28 cellular contexts compared by ENCODE assay signal in the genomic region with DNA sequence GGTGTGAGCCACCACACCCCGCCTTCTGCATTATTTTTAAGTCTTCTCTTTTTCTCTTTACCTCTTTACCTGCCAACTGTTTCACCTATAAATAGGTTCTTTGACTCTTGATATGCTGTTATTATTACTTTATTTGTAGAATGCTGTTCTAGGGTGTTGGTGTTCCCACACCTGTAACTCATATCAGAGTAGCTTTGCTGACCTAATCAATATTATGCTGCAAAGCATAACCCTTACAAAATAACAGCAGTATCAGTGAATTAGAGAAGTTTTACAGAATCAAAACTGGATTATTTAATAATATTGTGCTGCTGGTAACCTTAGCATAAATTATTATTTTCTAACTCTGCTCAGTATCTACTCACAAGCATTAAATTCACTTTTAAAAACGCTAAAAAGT.
"Had no signal": no experiment of that assay in that cellular context is flagged by ENCODE, and none has a peak within 500 bp of the region (broad histone marks: within the 10 kb centered on the region; RNA-seq: fewer than 3 reads in every experiment).

No MANE protein-coding gene starts in this region.

- H3K4me1 Mint-ChIP-seq: endodermal cell, naive B cell had no signal

- H3K4me3 Mint-ChIP-seq: dendritic cell treated with granulocyte-macrophage colony-stimulating factor and Interleukin-4, amounts not matched to agents 40 ng/mL and 50 ng/mL, for 4 days; effector memory CD8-positive, alpha-beta T cell; endodermal cell; mesothelial cell of epicardium; naive B cell had no signal

- DNase-seq: colonic mucosa; cortex of kidney; effector CD8-positive, alpha-beta T cell; effector memory CD8-positive, alpha-beta T cell; endodermal cell; erythroblast; esophagus squamous epithelium; foreskin fibroblast; foreskin melanocyte; gastrocnemius medialis; glutamatergic neuron; head of caudate nucleus; heart right ventricle; hippocampal formation; left cardiac atrium; left lung; left ventricle myocardium superior; lower lobe of right lung; mesenchymal stem cell; mucosa of descending colon; naive B cell had no signal

- H3K9me3 ChIP-seq: colonic mucosa, esophagus squamous epithelium, gastrocnemius medialis, lower lobe of right lung, mucosa of descending colon had no signal

- H3K27ac ChIP-seq: colonic mucosa, epithelial cell of prostate, esophagus squamous epithelium, gastrocnemius medialis, heart right ventricle, left lung, lower lobe of right lung had no signal

- ATAC-seq: effector memory CD8-positive, alpha-beta T cell; esophagus mucosa; gastrocnemius medialis; heart right ventricle; left cardiac atrium; left lung; left ventricle myocardium superior; lower lobe of right lung; mucosa of descending colon had no signal

- H3K27ac Mint-ChIP-seq: dendritic cell treated with granulocyte-macrophage colony-stimulating factor and Interleukin-4, amounts not matched to agents 40 ng/mL and 50 ng/mL, for 4 days; effector memory CD8-positive, alpha-beta T cell; endodermal cell had no signal

- H3K36me3 Mint-ChIP-seq: mesothelial cell of epicardium, naive B cell had no signal

- FAIRE-seq: endometrium, islet of Langerhans, keratinocyte had no signal

- H3K4me1 ChIP-seq: colonic mucosa, esophagus squamous epithelium, gastrocnemius medialis, heart right ventricle, left lung, lower lobe of right lung had no signal

- H3K4me3 ChIP-seq: colonic mucosa, esophagus squamous epithelium, gastrocnemius medialis, heart right ventricle, left lung, lower lobe of right lung, mucosa of descending colon had no signal

- H3K9me3 Mint-ChIP-seq: endodermal cell had no signal

- H3K27me3 Mint-ChIP-seq: dendritic cell treated with granulocyte-macrophage colony-stimulating factor and Interleukin-4, amounts not matched to agents 40 ng/mL and 50 ng/mL, for 4 days; effector memory CD8-positive, alpha-beta T cell; naive B cell had no signal
